Comparison of ENCODE assay signal across 8 cellular contexts in genomic region chr21:5101749-5102148, GRCh38.
DNase-seq lines count a peak whose midpoint lies in the region; ATAC-seq, FAIRE-seq and TF ChIP-seq lines count a peak whose summit lies in the region.
"Not testable (repeated sequence)": the region's sequence is repeated elsewhere in the genome, so short reads cannot be mapped to it uniquely, and the experiment has no call there.

No MANE protein-coding gene starts in this region.

- peak; percentile 69 for DNase-seq in activated CD4-positive, alpha-beta T cell treated with anti-CD3 and anti-CD28 coated beads for 1 hour
- peak; percentile 91 for DNase-seq in activated effector memory CD4-positive, alpha-beta T cell treated with anti-CD3 and anti-CD28 coated beads, Interleukin-2, amount 50 U/mL, for 16 hours
- not testable (repeated sequence) for DNase-seq in Right ventricle myocardium inferior (ENCODE audit: missing footprints)
- DNase-seq in pancreas, result peak in 3 of 6 donors; percentile 22 to 45 (median 23)
- DNase-seq in stimulated activated CD8-positive, alpha-beta memory T cell treated with anti-CD3 and anti-CD28 coated beads, Interleukin-2, amount 100 ng/mL, for 1 hour (ENCODE audit: low read depth in 2 of 2), result peak; percentile 56 to 66

- TF ChIP-seq CTCF in pancreas (IDR thresholded peaks at IDR 0.05), result not testable (repeated sequence)

- peaks cover 12% of the 10 kb centered on the region for H3K4me1 ChIP-seq in BLaER1
- not testable (repeated sequence) for H3K4me1 ChIP-seq in pancreas

- 38 to 45% methylated on average over 6 to 9 of the region's 14 CpGs for whole genome bisulfite sequencing in pancreas, 2 donors

- H3K27ac ChIP-seq in BLaER1, pancreas: not testable (repeated sequence)

- ATAC-seq in GM19452 (IDR thresholded peaks at IDR 0.05; ENCODE audit: unreplicated experiment) (peak; percentile 58), HG03457 (IDR thresholded peaks at IDR 0.05; ENCODE audit: unreplicated experiment) (peak; percentile 36), Right ventricle myocardium inferior (peak; percentile 37), pancreas (peak in 3 of 4 donors; percentile 44 to 56 (median 49))

- H3K4me2 ChIP-seq in BLaER1, result peak overlapping the region; percentile 30; the same call in 1 of the 2 replicates

- H3K36me3 ChIP-seq in BLaER1, pancreas: not testable (repeated sequence)

- H4K20me1 ChIP-seq in BLaER1, result not testable (repeated sequence)

- H3K9ac ChIP-seq in BLaER1, result not testable (repeated sequence)

- not testable (repeated sequence) for H3K27me3 ChIP-seq in BLaER1, pancreas

- FAIRE-seq in pancreas (lab: Jason Lieb, UNC), result not testable (repeated sequence)

- H3K4me3 ChIP-seq in BLaER1, pancreas: not testable (repeated sequence)

- not testable (repeated sequence) for H3K9me3 ChIP-seq in BLaER1, pancreas

- intact Hi-C loops in Right ventricle myocardium inferior (cut with DNase I); pancreas (cut with DNase I): not testable (repeated sequence)
